ENCODE assay signal across 1 cellular context in genomic region chr12:80187660-80188090, GRCh38.
A peak's percentile ranks its signal among the peaks of the same experiment; 100 is the strongest.
TF ChIP-seq lines count a peak whose summit lies in the region.

No MANE protein-coding gene starts in this region.

TF ChIP-seq in HEK293, 187 proteins besides CTCF, POLR2A, EP300 and RAD21 (continued from another document and continues in another):
- TF ChIP-seq ZNF350 (tag by site-specific recombination; IDR thresholded peaks at IDR 0.05): no peak
- TF ChIP-seq ZNF518A (tag by site-specific recombination; conservative IDR thresholded peaks at IDR 0.05; ENCODE audit: low read depth): peak; percentile 52
- no peak for TF ChIP-seq ZNF132 (tag by site-specific recombination; IDR thresholded peaks at IDR 0.05; ENCODE audit: borderline replicate concordance)
- 0 out of 2 replicates have a peak, but pooled peaks have one; percentile 31 for TF ChIP-seq SP3 (tag by site-specific recombination; IDR thresholded peaks at IDR 0.05)
- TF ChIP-seq ZNF157 (tag by site-specific recombination; IDR thresholded peaks at IDR 0.05): no peak
- 0 out of 2 replicates have a peak, but pooled peaks have one; percentile 49 for TF ChIP-seq ZNF580 (tag by site-specific recombination; IDR thresholded peaks at IDR 0.05)
- TF ChIP-seq ZBTB8A (tag by site-specific recombination; IDR thresholded peaks at IDR 0.05): peak; percentile 85
- TF ChIP-seq ZBTB11 (tag by site-specific recombination; conservative IDR thresholded peaks at IDR 0.05; ENCODE audit: low read depth): no peak
- no peak for TF ChIP-seq ELK4 (IDR thresholded peaks at IDR 0.05; ENCODE audit: borderline replicate concordance, low read depth, low read length)
- TF ChIP-seq GLI2 (tag by site-specific recombination; IDR thresholded peaks at IDR 0.05; ENCODE audit: borderline replicate concordance, low read depth): no peak
- no peak for TF ChIP-seq ZNF549 (tag by site-specific recombination; IDR thresholded peaks at IDR 0.05)
- TF ChIP-seq ZNF324 (tag by site-specific recombination; IDR thresholded peaks at IDR 0.05): 0 out of 2 replicates have a peak, but pooled peaks have one; percentile 28
- no peak for TF ChIP-seq ZNF544 (tag by site-specific recombination; IDR thresholded peaks at IDR 0.05)
- no peak for TF ChIP-seq ZNF473 (tag by site-specific recombination; IDR thresholded peaks at IDR 0.05)
- no peak; the same call in 1 of the 2 replicates for TF ChIP-seq ATF2 (tag by site-specific recombination; IDR thresholded peaks at IDR 0.05; ENCODE audit: low read depth)
- TF ChIP-seq TRIM28 (IDR thresholded peaks at IDR 0.05; ENCODE audit: borderline replicate concordance, low read length): no peak
- no peak for TF ChIP-seq ZNF341 (tag by site-specific recombination; IDR thresholded peaks at IDR 0.05; ENCODE audit: low read depth)
- no peak for TF ChIP-seq ZNF621 (tag by site-specific recombination; IDR thresholded peaks at IDR 0.05)
- TF ChIP-seq ZNF404 (tag by site-specific recombination; IDR thresholded peaks at IDR 0.05): no peak
- TF ChIP-seq PRDM10 (tag by site-specific recombination; IDR thresholded peaks at IDR 0.05): peak; percentile 27; the same call in 1 of the 2 replicates
- TF ChIP-seq PRDM6 (tag by site-specific recombination; IDR thresholded peaks at IDR 0.05): peak; percentile 66
- TF ChIP-seq ZNF398 (tag by site-specific recombination; IDR thresholded peaks at IDR 0.05): no peak
- TF ChIP-seq ZNF10 (tag by site-specific recombination; IDR thresholded peaks at IDR 0.05): no peak
- no peak for TF ChIP-seq ZNF624 (tag by site-specific recombination; IDR thresholded peaks at IDR 0.05)
- TF ChIP-seq SCRT1 (tag by site-specific recombination; IDR thresholded peaks at IDR 0.05; ENCODE audit: borderline replicate concordance): no peak
- peak; percentile 86 for TF ChIP-seq FEZF1 (tag by site-specific recombination; IDR thresholded peaks at IDR 0.05)
- no peak for TF ChIP-seq ZNF664 (tag by site-specific recombination; IDR thresholded peaks at IDR 0.05)
- no peak for TF ChIP-seq BCL11B (tag by site-specific recombination; IDR thresholded peaks at IDR 0.05; ENCODE audit: low read depth)
- peak; percentile 94 for TF ChIP-seq ZXDB (tag by site-specific recombination; IDR thresholded peaks at IDR 0.05)
- TF ChIP-seq ZFHX2 (tag by site-specific recombination; conservative IDR thresholded peaks at IDR 0.05): peak; percentile 81
- TF ChIP-seq ZNF792 (tag by site-specific recombination; IDR thresholded peaks at IDR 0.05): no peak
- peak; percentile 79; the same call in 1 of the 2 replicates for TF ChIP-seq ZNF600 (tag by site-specific recombination; IDR thresholded peaks at IDR 0.05)
- peak; percentile 91 for TF ChIP-seq INSM2 (tag by site-specific recombination; IDR thresholded peaks at IDR 0.05)
- TF ChIP-seq ZNF530 (tag by site-specific recombination; IDR thresholded peaks at IDR 0.05; ENCODE audit: low read depth): no peak
- peak; percentile 41 for TF ChIP-seq GLIS2 (tag by site-specific recombination; IDR thresholded peaks at IDR 0.05)
- peak; percentile 84; the same call in 1 of the 2 replicates for TF ChIP-seq ZNF24 (tag by site-specific recombination; IDR thresholded peaks at IDR 0.05)
- no peak for TF ChIP-seq ZNF48 (tag by site-specific recombination; IDR thresholded peaks at IDR 0.05)
